ENCODE assay signal across 17 cellular contexts in the genomic region with DNA sequence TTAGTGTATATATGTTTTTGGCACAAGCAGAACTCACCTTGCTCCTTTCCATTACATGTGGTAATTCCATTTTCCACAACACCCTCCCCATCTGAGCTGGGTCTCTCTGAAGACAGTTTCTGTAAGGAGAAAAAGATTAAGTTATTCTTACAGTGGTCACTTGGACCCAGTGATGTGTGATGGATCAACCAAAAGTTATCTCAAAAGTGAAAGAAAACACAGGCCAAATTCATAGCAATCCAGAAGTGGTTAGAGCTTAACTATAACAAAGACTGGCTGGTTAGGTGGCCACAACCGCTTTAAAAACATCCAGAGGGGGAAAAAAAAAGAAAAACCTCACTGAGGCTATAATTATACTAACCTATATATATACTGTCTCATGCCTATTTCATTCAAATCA.
"Had no signal": no experiment of that assay in that cellular context is flagged by ENCODE, and none has a peak within 500 bp of the region (broad histone marks: within the 10 kb centered on the region; RNA-seq: fewer than 3 reads in every experiment).

No MANE protein-coding gene starts in this region.

- H3K9me3 ChIP-seq: suprapubic skin had no signal

- H2AFZ ChIP-seq: neural progenitor cell had no signal

- ATAC-seq: right cardiac atrium had no signal

- H3K36me3 Mint-ChIP-seq: neural progenitor cell had no signal

- H3K27me3 ChIP-seq: neural progenitor cell, suprapubic skin had no signal

- H3K36me3 ChIP-seq: neural progenitor cell had no signal

- H3K9ac ChIP-seq: neural progenitor cell had no signal

- H3K27ac Mint-ChIP-seq: activated naive CD8-positive, alpha-beta T cell treated with anti-CD3 and anti-CD28 coated beads, Interleukin-2, amount 10 ng/mL, durations not matched to agents 7 days and 5 days; neural progenitor cell had no signal

- FAIRE-seq: bronchial epithelial cell had no signal

- H3K4me1 ChIP-seq: suprapubic skin had no signal

- H3K4me2 ChIP-seq: neural progenitor cell, smooth muscle cell had no signal

- H3K27ac ChIP-seq: neural progenitor cell, suprapubic skin had no signal

- H3K9me3 Mint-ChIP-seq: activated naive CD8-positive, alpha-beta T cell treated with anti-CD3 and anti-CD28 coated beads, Interleukin-2, amount 10 ng/mL, durations not matched to agents 7 days and 5 days; neural progenitor cell had no signal

- H3K27me3 Mint-ChIP-seq: activated naive CD8-positive, alpha-beta T cell treated with anti-CD3 and anti-CD28 coated beads, Interleukin-2, amount 10 ng/mL, durations not matched to agents 7 days and 5 days had no signal

- H3K4me3 ChIP-seq: neural progenitor cell, smooth muscle cell, suprapubic skin had no signal

- H3K4me3 Mint-ChIP-seq: activated naive CD8-positive, alpha-beta T cell treated with anti-CD3 and anti-CD28 coated beads, Interleukin-2, amount 10 ng/mL, durations not matched to agents 7 days and 5 days; neural progenitor cell had no signal

- DNase-seq: activated CD4-positive, alpha-beta T cell treated with anti-CD3 and anti-CD28 coated beads, Interleukin-2, amount 50 U/mL, for 1 hour; activated CD4-positive, CD25-positive, alpha-beta regulatory T cell; activated naive CD4-positive, alpha-beta T cell; activated naive CD8-positive, alpha-beta T cell treated with anti-CD3 and anti-CD28 coated beads, Interleukin-2, amount 10 ng/mL, durations not matched to agents 7 days and 5 days; activated T-cell treated with anti-CD3 and anti-CD28 coated beads for 4 hours; erythroblast; head of caudate nucleus; posterior cingulate gyrus; stimulated activated CD4-positive, alpha-beta T cell treated with anti-CD3 and anti-CD28 coated beads, Interleukin-4, amount 100 ng/mL, for 4 hours; stimulated activated CD8-positive, alpha-beta memory T cell treated with anti-CD3 and anti-CD28 coated beads, Interleukin-4, amount 100 ng/mL, for 48 hours; stimulated activated naive CD4-positive, alpha-beta T cell treated with Interleukin-2 at 50 U/mL for 16 hours; SW 1271 had no signal
